ENCODE assay signal across 19 cellular contexts in the genomic region with DNA sequence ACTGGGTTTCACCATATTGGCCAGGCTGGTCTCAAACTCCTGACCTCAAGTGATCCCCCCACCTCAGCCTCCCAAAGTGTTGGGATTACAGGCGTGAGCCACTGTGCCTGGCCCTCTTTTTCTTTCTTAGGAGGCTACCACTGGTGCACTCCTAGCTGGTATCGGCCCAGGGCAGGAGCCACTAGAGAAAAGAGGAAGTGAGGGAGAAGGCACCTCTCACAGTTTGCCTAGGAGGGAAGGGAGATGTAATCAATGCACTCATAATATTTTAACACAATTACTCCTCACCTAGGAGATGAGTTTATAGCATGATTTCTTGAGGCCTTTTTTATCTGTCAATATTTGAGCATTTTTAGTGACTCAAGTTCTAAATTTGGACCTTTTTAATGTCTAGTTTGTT.
DNase-seq lines count a peak whose midpoint lies in the region; ATAC-seq, FAIRE-seq and TF ChIP-seq lines count a peak whose summit lies in the region.
"Had no signal": no experiment of that assay in that cellular context is flagged by ENCODE, and none has a peak within 500 bp of the region (broad histone marks: within the 10 kb centered on the region; RNA-seq: fewer than 3 reads in every experiment).

No MANE protein-coding gene starts in this region.

- POLR2A ChIA-PET in activated CD4-positive, alpha-beta memory T cell treated with anti-CD3 and anti-CD28 coated beads for 36 hours (lab: Charles Lee): no interaction called here

- CTCF ChIA-PET in activated CD4-positive, alpha-beta memory T cell treated with anti-CD3 and anti-CD28 coated beads for 36 hours (lab: Charles Lee): no interaction called here

- TF ChIP-seq CTCF in uterus (IDR thresholded peaks at IDR 0.05): no peak

- peak; percentile 74 for DNase-seq in NOMO-1 treated with DMSO at 0.1 percent for 48 hours (lab: John Stamatoyannopoulos, UW; ENCODE audit: unreplicated experiment)
- no peak for DNase-seq in uterus
- DNase-seq in nucleus accumbens (lab: John Stamatoyannopoulos, UW): no peak
- DNase-seq in NCI-H1105 treated with DMSO at 0.1 percent for 48 hours (lab: John Stamatoyannopoulos, UW): no peak
- DNase-seq in small intestine: no peak
- no peak for DNase-seq in activated CD4-positive, alpha-beta memory T cell treated with anti-CD3 and anti-CD28 coated beads for 36 hours
- DNase-seq: activated CD8-positive, alpha-beta memory T cell treated with anti-CD3 and anti-CD28 coated beads for 24 hours; activated naive CD4-positive, alpha-beta T cell; effector memory CD4-positive, alpha-beta T cell; foreskin melanocyte; GF-D8; PC-9; posterior cingulate gyrus; tibial artery had no signal

- H3K36me3 ChIP-seq in uterus: no peaks in the 10 kb centered on the region
- H3K36me3 ChIP-seq in small intestine (ENCODE audit: control insufficient read depth in 2 of 2, insufficient read depth in 2 of 2, low read length in 2 of 2): no peaks in the 10 kb centered on the region
- H3K36me3 ChIP-seq: tibial artery had no signal

- no peaks in the 10 kb centered on the region for H3K27me3 ChIP-seq in uterus
- H3K27me3 ChIP-seq in small intestine (ENCODE audit: control insufficient read depth in 2 of 2, insufficient read depth in 2 of 2, low read length in 2 of 2): no peaks in the 10 kb centered on the region
- H3K27me3 ChIP-seq: tibial artery had no signal

- peak overlapping the region; percentile 90 to 91 for H3K27ac ChIP-seq in uterus
- no peak overlapping the region for H3K27ac ChIP-seq in small intestine (ENCODE audit: low read depth in 1 of 2, low read length in 1 of 2)
- H3K27ac ChIP-seq: PC-9, tibial artery had no signal

- H3K4me1 Mint-ChIP-seq in activated CD4-positive, alpha-beta memory T cell treated with anti-CD3 and anti-CD28 coated beads for 36 hours (ENCODE audit: low read depth): peaks cover 11% of the 10 kb centered on the region

- intact Hi-C loops in uterus (cut with DNase I; ENCODE audit: low total_unique reads): no loop called here
- intact Hi-C loops in activated CD4-positive, alpha-beta memory T cell treated with anti-CD3 and anti-CD28 coated beads for 36 hours (cut with micrococcal nuclease): loop anchor here (5.0 to 10.0 kb wide), 2 partner anchors 188 to 860 kb away; a partner anchor contains a TSS

- H3K4me3 Mint-ChIP-seq in activated CD4-positive, alpha-beta memory T cell treated with anti-CD3 and anti-CD28 coated beads for 36 hours: no peak overlapping the region
- H3K4me3 Mint-ChIP-seq: T-helper 1 cell treated with Interleukin-12 subunit alpha and Interleukin-12 subunit beta and Interleukin-4 antibody, amounts not matched to agents 30 μg/mL and 1 μg/mL, for 36 hours had no signal

- no peak for FAIRE-seq in small intestine (lab: Jason Lieb, UNC)
- FAIRE-seq: islet of Langerhans had no signal

- H3K4me3 ChIP-seq in uterus: no peak overlapping the region
- H3K4me3 ChIP-seq in small intestine (ENCODE audit: low read depth in 1 of 2, low read length in 2 of 2): no peak overlapping the region
- H3K4me3 ChIP-seq: PC-9, tibial artery had no signal

- peaks cover 0 to 15% of the 10 kb centered on the region in 2 donors for H3K4me1 ChIP-seq in uterus
- H3K4me1 ChIP-seq in small intestine (ENCODE audit: control insufficient read depth in 2 of 2, insufficient read depth in 1 of 2, low read depth in 1 of 2, low read length in 1 of 2): no peaks in the 10 kb centered on the region
- H3K4me1 ChIP-seq: tibial artery had no signal

- TF ChIP-seq POLR2A in uterus (IDR thresholded peaks at IDR 0.05): no peak

- no peak overlapping the region for H3K27ac Mint-ChIP-seq in activated CD4-positive, alpha-beta memory T cell treated with anti-CD3 and anti-CD28 coated beads for 36 hours
- H3K27ac Mint-ChIP-seq: T-helper 1 cell treated with Interleukin-12 subunit alpha and Interleukin-12 subunit beta and Interleukin-4 antibody, amounts not matched to agents 30 μg/mL and 1 μg/mL, for 36 hours had no signal

- H3K27me3 Mint-ChIP-seq in activated CD4-positive, alpha-beta memory T cell treated with anti-CD3 and anti-CD28 coated beads for 36 hours: peaks cover 17% of the 10 kb centered on the region

- ATAC-seq in GM19452 (IDR thresholded peaks at IDR 0.05; ENCODE audit: unreplicated experiment) (peak; percentile 75), HG02981 (IDR thresholded peaks at IDR 0.05; ENCODE audit: unreplicated experiment) (peak; percentile 82)
- ATAC-seq: HCT116 had no signal

- 78 to 91% (median 83%) methylated on average over 2 of the region's 2 CpGs for WGBS in small intestine, 3 donors

- H3K9me3 ChIP-seq in uterus (no peaks in the 10 kb centered on the region), small intestine (ENCODE audit: control insufficient read depth, low read depth) (no peaks in the 10 kb centered on the region)
- H3K9me3 ChIP-seq: tibial artery had no signal

- no peaks in the 10 kb centered on the region for H3K9me3 Mint-ChIP-seq in activated CD4-positive, alpha-beta memory T cell treated with anti-CD3 and anti-CD28 coated beads for 36 hours

- no peaks in the 10 kb centered on the region for H3K36me3 Mint-ChIP-seq in activated CD4-positive, alpha-beta memory T cell treated with anti-CD3 and anti-CD28 coated beads for 36 hours

Comparison
In these comparisons a context has a peak if more than half of its experiments do, and no peak if none do; other contexts are left out.
1. H3K27ac ChIP-seq: peak in uterus (2 of 2); none in small intestine (0 of 2).